Comparison of ENCODE assay signal across 1 cellular context in the genomic region with DNA sequence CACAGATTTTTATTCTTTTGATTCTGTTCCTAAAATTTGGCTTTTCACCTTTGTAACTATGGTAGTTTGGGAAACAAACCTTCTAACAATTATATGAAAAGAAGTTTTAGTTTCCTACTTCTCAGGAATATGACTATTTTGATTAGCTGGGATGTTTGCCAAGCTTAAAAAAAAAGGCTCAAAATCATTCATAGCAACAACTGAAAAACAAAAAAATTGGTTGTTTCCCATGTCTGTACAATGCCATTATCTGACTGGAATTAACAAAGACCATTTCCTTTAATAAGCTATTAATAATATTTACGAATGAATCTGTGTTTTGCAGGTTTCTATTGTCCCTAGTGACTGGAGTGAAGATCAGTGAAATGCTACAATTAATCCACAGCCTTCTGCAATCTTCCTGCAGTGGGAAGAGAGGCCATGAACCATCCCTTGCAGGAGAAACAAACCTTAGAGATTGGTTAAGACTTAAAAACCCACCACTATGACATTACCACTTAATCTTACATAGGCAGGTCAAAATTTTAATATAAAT.
TF ChIP-seq lines count a peak whose summit lies in the region.

No MANE protein-coding gene starts in this region.

TF ChIP-seq in IMR-90, 13 proteins besides CTCF, POLR2A, EP300 and RAD21 (continued from another document):
- no peak for TF ChIP-seq RCOR1 (IDR thresholded peaks at IDR 0.05; ENCODE audit: insufficient replicate concordance, low read length)
- TF ChIP-seq CEBPB (IDR thresholded peaks at IDR 0.05; ENCODE audit: low read depth, low read length) = no peak
- no peak for TF ChIP-seq MAFK (IDR thresholded peaks at IDR 0.05; ENCODE audit: low read depth, low read length)
- TF ChIP-seq SMC3 (IDR thresholded peaks at IDR 0.05; ENCODE audit: low read depth, low read length) = no peak
- no peak for TF ChIP-seq FOS (IDR thresholded peaks at IDR 0.05; ENCODE audit: low read depth, low read length)
- no peak for TF ChIP-seq MAZ (IDR thresholded peaks at IDR 0.05; ENCODE audit: borderline replicate concordance, low read depth, low read length)
- TF ChIP-seq RFX5 (IDR thresholded peaks at IDR 0.05; ENCODE audit: low read depth, low read length) = no peak
- TF ChIP-seq CHD1 (IDR thresholded peaks at IDR 0.05; ENCODE audit: low read depth, low read length) = no peak
- TF ChIP-seq, protein P1, sequence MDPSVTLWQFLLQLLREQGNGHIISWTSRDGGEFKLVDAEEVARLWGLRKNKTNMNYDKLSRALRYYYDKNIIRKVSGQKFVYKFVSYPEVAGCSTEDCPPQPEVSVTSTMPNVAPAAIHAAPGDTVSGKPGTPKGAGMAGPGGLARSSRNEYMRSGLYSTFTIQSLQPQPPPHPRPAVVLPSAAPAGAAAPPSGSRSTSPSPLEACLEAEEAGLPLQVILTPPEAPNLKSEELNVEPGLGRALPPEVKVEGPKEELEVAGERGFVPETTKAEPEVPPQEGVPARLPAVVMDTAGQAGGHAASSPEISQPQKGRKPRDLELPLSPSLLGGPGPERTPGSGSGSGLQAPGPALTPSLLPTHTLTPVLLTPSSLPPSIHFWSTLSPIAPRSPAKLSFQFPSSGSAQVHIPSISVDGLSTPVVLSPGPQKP (IDR thresholded peaks at IDR 0.05; ENCODE audit: borderline replicate concordance, low read depth, low read length) = no peak
- TF ChIP-seq BHLHE40 (IDR thresholded peaks at IDR 0.05; ENCODE audit: low read depth, low read length) = no peak
- TF ChIP-seq NFE2L2 (IDR thresholded peaks at IDR 0.05; ENCODE audit: low read depth, low read length) = no peak
